7 cellular contexts compared by ENCODE assay signal in the genomic region with DNA sequence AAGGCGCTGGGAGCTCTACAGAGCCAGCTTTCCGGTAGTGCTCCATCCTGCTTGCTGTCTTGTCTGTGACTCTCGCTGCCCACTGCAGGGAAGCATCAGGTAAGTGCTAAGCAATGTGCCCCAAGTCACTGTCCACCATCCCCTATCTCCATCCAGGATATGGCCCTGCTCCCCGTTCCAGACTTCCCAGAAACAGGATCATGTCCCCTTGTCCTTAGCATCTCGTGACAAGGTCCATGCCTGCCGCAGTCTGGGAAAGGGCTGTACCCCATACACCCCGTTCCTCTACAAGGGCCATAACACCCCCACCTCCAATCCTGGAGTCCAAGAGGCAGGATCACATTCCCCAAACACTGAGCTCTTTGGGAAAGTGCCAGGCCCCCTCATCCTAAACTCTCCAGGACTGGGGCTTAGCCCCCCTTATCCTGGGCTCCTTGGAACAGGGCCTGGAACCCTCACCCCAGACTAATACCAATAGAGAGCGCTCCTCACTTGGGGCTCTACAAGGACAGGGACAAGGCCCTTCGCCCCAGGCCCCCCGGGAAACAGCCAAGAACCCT. TPM values are rescaled to one million over a fixed set of nuclear protein-coding genes. Genes with fewer than 3 reads are reported as not detected.
DNase-seq lines count a peak whose midpoint lies in the region; ATAC-seq and TF ChIP-seq lines count a peak whose summit lies in the region.
"Had no signal": no experiment of that assay in that cellular context is flagged by ENCODE, and none has a peak within 500 bp of the region (broad histone marks: within the 10 kb centered on the region; RNA-seq: fewer than 3 reads in every experiment).

No MANE protein-coding gene starts in this region.

- H3K27ac ChIP-seq in OCI-LY3 (ENCODE audit: low read length): peak overlapping the region; percentile 60
- peak overlapping the region; percentile 81 to 97 (median 93) for H3K27ac ChIP-seq in heart left ventricle
- peak overlapping the region; percentile 76 to 83 for H3K27ac ChIP-seq in tibial artery

- H3K36me3 ChIP-seq in ES-I3 (ENCODE audit: insufficient read depth, low read length) (no peaks in the 10 kb centered on the region), OCI-LY3 (replicated peaks; ENCODE audit: low read depth, low read length) (peaks cover 10% of the 10 kb centered on the region), heart left ventricle (peaks cover 0 to 31% (median 26%) of the 10 kb centered on the region in 9 donors), tibial artery (peaks cover 10 to 29% (median 27%) of the 10 kb centered on the region in 3 donors)

- peak overlapping the region; percentile 86 for H2AFZ ChIP-seq in OCI-LY3 (ENCODE audit: low read depth, low read length)

- no peaks in the 10 kb centered on the region for H4K20me1 ChIP-seq in OCI-LY3 (ENCODE audit: insufficient read depth, low read length)

- 44 to 62% (median 59%) methylated on average over 8 to 10 of the region's 10 CpGs for WGBS in heart left ventricle, 4 donors

- peak; percentile 25; the same call in 1 of the 2 replicates for TF ChIP-seq CTCF in OCI-LY3 (IDR thresholded peaks at IDR 0.05; ENCODE audit: low read depth, low read length)
- no peak for TF ChIP-seq CTCF in heart left ventricle (IDR thresholded peaks at IDR 0.05)
- no peak for TF ChIP-seq CTCF in tibial artery (IDR thresholded peaks at IDR 0.05)

- peak overlapping the region; percentile 96 for H3K4me2 ChIP-seq in OCI-LY3 (ENCODE audit: low read length)

- ATAC-seq in heart left ventricle: peak; percentile 18 to 26 (median 19)

- peak overlapping the region; percentile 98 for H3K4me3 ChIP-seq in OCI-LY3 (ENCODE audit: low read length)
- H3K4me3 ChIP-seq in heart left ventricle: peak overlapping the region; percentile 64 to 95 (median 82)
- H3K4me3 ChIP-seq in tibial artery: peak overlapping the region; percentile 60 to 63

- intact Hi-C loops in heart left ventricle (cut with DNase I): loop anchor here in 2 of 10 donors (5.0 to 10.0 kb wide), 2 partner anchors 91 to 157 kb away; a partner anchor contains a TSS
- intact Hi-C loops in tibial artery (cut with DNase I; ENCODE audit: low total_unique reads): loop anchor here (10.0 kb wide), 2 partner anchors 93 to 157 kb away; a partner anchor contains a TSS

- TF ChIP-seq POLR2A in heart left ventricle (IDR thresholded peaks at IDR 0.05): no peak

- H3K9ac ChIP-seq in ES-I3 (ENCODE audit: low read depth, low read length): peak overlapping the region; percentile 79
- H3K9ac ChIP-seq in OCI-LY3 (ENCODE audit: low read length): peak overlapping the region; percentile 98

- H3K79me2 ChIP-seq in OCI-LY3 (ENCODE audit: low read length): peaks cover 13% of the 10 kb centered on the region

- H3K9me3 ChIP-seq in ES-I3 (ENCODE audit: control insufficient read depth, insufficient read depth, low read length): no peaks in the 10 kb centered on the region
- no peaks in the 10 kb centered on the region for H3K9me3 ChIP-seq in OCI-LY3 (ENCODE audit: insufficient read depth, low read length)
- H3K9me3 ChIP-seq in heart left ventricle: no peaks in the 10 kb centered on the region
- H3K9me3 ChIP-seq in tibial artery: no peaks in the 10 kb centered on the region

- H3K27me3 ChIP-seq in OCI-LY3 (ENCODE audit: low read depth, low read length) (no peaks in the 10 kb centered on the region), heart left ventricle (no peaks in the 10 kb centered on the region), tibial artery (no peaks in the 10 kb centered on the region)

- H3K4me1 ChIP-seq in ES-I3 (ENCODE audit: insufficient read depth, low read length): no peaks in the 10 kb centered on the region
- H3K4me1 ChIP-seq in OCI-LY3 (ENCODE audit: low read length): peaks cover 11% of the 10 kb centered on the region
- H3K4me1 ChIP-seq in heart left ventricle: peaks cover 0 to 29% (median 24%) of the 10 kb centered on the region in 12 donors
- H3K4me1 ChIP-seq in tibial artery: peaks cover 0 to 24% (median 20%) of the 10 kb centered on the region in 4 donors

- DNase-seq in heart left ventricle (peak in 2 of 5 donors; percentile 18 to 44), tibial artery (no peak), SHP77 treated with DMSO at 0.1 percent for 48 hours (lab: John Stamatoyannopoulos, UW) (no peak), HuH-7 (ENCODE audit: low spot score) (no peak)

RNA-seq across cellular contexts. Expression of a gene that starts 0.6 kb away (rescaled TPM):
- 10 to 100 TPM; 22.5 to 79.2 (median 38.3) TPM for total RNA-seq in heart left ventricle
- 10 to 100 TPM; 31.7 to 59.9 TPM for polyA plus RNA-seq in heart left ventricle

RNA-seq across cellular contexts. Expression of a gene that starts 9.0 kb away (rescaled TPM):
- total RNA-seq in heart left ventricle: 100 to 1,000 TPM; 104 to 155 (median 125) TPM
- 100 to 1,000 TPM in 1 of 2 donors, 10 to 100 TPM in 1; 73.8 to 118 TPM for polyA plus RNA-seq in heart left ventricle

RNA-seq across cellular contexts. Expression of a gene that starts 17.5 kb away (rescaled TPM):
- total RNA-seq in heart left ventricle: under 1 TPM in 1 of 9 donors, not detected in 8; 0.20 TPM
- not detected for polyA plus RNA-seq in heart left ventricle
- total RNA-seq: RPMI7951 had no signal

RNA-seq across cellular contexts. Expression of a gene that starts 21.8 kb away (rescaled TPM):
- 1 to 10 TPM in 5 of 9 donors, under 1 TPM in 4; 0.43 to 9.8 (median 1.2) TPM for total RNA-seq in heart left ventricle
- 1 to 10 TPM; 2.2 to 2.3 TPM for polyA plus RNA-seq in heart left ventricle
- total RNA-seq: RPMI7951 had no signal

RNA-seq across cellular contexts. Expression of a gene that starts 26.3 kb away (rescaled TPM):
- total RNA-seq in heart left ventricle: 10 to 100 TPM; 17.0 to 40.8 (median 24.9) TPM
- 10 to 100 TPM; 21.1 to 55.3 TPM for polyA plus RNA-seq in heart left ventricle
